12 cellular contexts compared by ENCODE assay signal in genomic region chr14:93044116-93044515, GRCh38.
DNase-seq lines count a peak whose midpoint lies in the region; ATAC-seq, FAIRE-seq and TF ChIP-seq lines count a peak whose summit lies in the region.
"Had no signal": no experiment of that assay in that cellular context is flagged by ENCODE, and none has a peak within 500 bp of the region (broad histone marks: within the 10 kb centered on the region; RNA-seq: fewer than 3 reads in every experiment).

No MANE protein-coding gene starts in this region.

- peaks cover 57% of the 10 kb centered on the region for H3K79me2 ChIP-seq in PC-3 (ENCODE audit: low read length)

- TF ChIP-seq POLR2A in A549 (IDR thresholded peaks at IDR 0.05; ENCODE audit: low read length): no peak
- TF ChIP-seq POLR2A in esophagus muscularis mucosa (IDR thresholded peaks at IDR 0.05; ENCODE audit: low read depth): no peak

- H3K9me3 ChIP-seq in A549: no peaks in the 10 kb centered on the region
- no peaks in the 10 kb centered on the region for H3K9me3 ChIP-seq in PC-3 (ENCODE audit: low read length)
- H3K9me3 ChIP-seq in esophagus muscularis mucosa: no peaks in the 10 kb centered on the region

- TF ChIP-seq RAD21 in A549 (conservative IDR thresholded peaks at IDR 0.05 in 1 of 2, IDR thresholded peaks at IDR 0.05 in 1 of 2): no peak

- no peaks in the 10 kb centered on the region for H4K20me1 ChIP-seq in PC-3 (ENCODE audit: low read length)

- H3F3A ChIP-seq in PC-3 (ENCODE audit: low read length, unreplicated experiment): peaks cover 3% of the 10 kb centered on the region

- TF ChIP-seq EP300 in A549 (IDR thresholded peaks at IDR 0.05): no peak
- no peak for TF ChIP-seq EP300 in esophagus muscularis mucosa (IDR thresholded peaks at IDR 0.05)

- TSS peak; percentile 92 for BruUV-seq in PC-3 (replicated peaks; lab: Mats Ljungman, UMichigan)

- H3K27me3 ChIP-seq in PC-3 (ENCODE audit: low read length): no peaks in the 10 kb centered on the region
- no peaks in the 10 kb centered on the region for H3K27me3 ChIP-seq in esophagus muscularis mucosa
- H3K27me3 ChIP-seq in rectal smooth muscle tissue (ENCODE audit: control insufficient read depth, insufficient read depth, low read length): no peaks in the 10 kb centered on the region

- H3K27ac ChIP-seq in A549: peak overlapping the region; percentile 88 to 95
- peak overlapping the region; percentile 100 for H3K27ac ChIP-seq in PC-3 (ENCODE audit: low read length)
- peak overlapping the region; percentile 86 to 93 (median 86) for H3K27ac ChIP-seq in esophagus muscularis mucosa (replicated peaks in 1 of 4)
- H3K27ac ChIP-seq in rectal smooth muscle tissue (ENCODE audit: low read depth, low read length): peak overlapping the region; percentile 28

- POLR2A ChIA-PET in A549 (lab: Yijun Ruan, JAX): interaction anchor here (1.0 kb wide), 1 partner anchor 11 kb away, joined by 3 read pairs; no protein-coding TSS in a partner anchor
- POLR2A ChIA-PET in PC-3 (lab: Charles Lee; ENCODE audit: unreplicated experiment): no interaction called here

- 73% methylated on average over 7 of the region's 7 CpGs for WGBS in A549 (ENCODE audit: missing lambda C conversion rate)
- WGBS in esophagus muscularis mucosa: 85% methylated on average over 7 of the region's 7 CpGs

- H3K36me3 ChIP-seq in PC-3 (ENCODE audit: low read depth, low read length) (no peaks in the 10 kb centered on the region), esophagus muscularis mucosa (no peaks in the 10 kb centered on the region), rectal smooth muscle tissue (ENCODE audit: control insufficient read depth, insufficient read depth, low read length) (no peaks in the 10 kb centered on the region)

- CTCF ChIA-PET in A549 (lab: Yijun Ruan, JAX): interaction anchor here (1.1 kb wide), 1 partner anchor 11 kb away, joined by 3 read pairs; no protein-coding TSS in a partner anchor
- CTCF ChIA-PET in PC-3 (lab: Charles Lee): interaction anchor here (0.5 to 0.7 kb wide), 2 partner anchors 62 to 98 kb away, joined by 6 to 9 read pairs; no protein-coding TSS in a partner anchor

- H2AFZ ChIP-seq in PC-3 (ENCODE audit: low read length): peak overlapping the region; percentile 10; the same call in 1 of the 2 replicates

- peak in 1 of 2 experiments; percentile 36 for DNase-seq in A549 (ENCODE audit: low read depth in 1 of 2, low spot score in 1 of 2)
- DNase-seq in PC-3: peak; percentile 79
- DNase-seq in esophagus muscularis mucosa (ENCODE audit: extremely low spot score): no peak
- no peak for DNase-seq in SHP77 treated with DMSO at 0.1 percent for 48 hours (lab: John Stamatoyannopoulos, UW)
- DNase-seq in cortex of kidney (lab: John Stamatoyannopoulos, UW): no peak
- no peak for DNase-seq in NCI-H524 (lab: John Stamatoyannopoulos, UW)
- DNase-seq: effector memory CD4-positive, alpha-beta T cell; NCI-H1105 treated with DMSO at 0.1 percent for 48 hours; posterior cingulate gyrus had no signal

- TF ChIP-seq CTCF in A549 (IDR thresholded peaks at IDR 0.05) (no peak), PC-3 (conservative IDR thresholded peaks at IDR 0.05; ENCODE audit: low read depth, low read length) (no peak), esophagus muscularis mucosa (IDR thresholded peaks at IDR 0.05) (no peak)

- FAIRE-seq in A549 (lab: Jason Lieb, UNC): no peak
- FAIRE-seq: G401.6 had no signal

- ATAC-seq in A549 (no peak), PC-3 (peak; percentile 22), GM18502 (IDR thresholded peaks at IDR 0.05; ENCODE audit: poor library complexity, unreplicated experiment) (no peak)

- intact Hi-C loops in PC-3 (cut with micrococcal nuclease) (loop anchor here (5.0 kb wide), 1 partner anchor 82 kb away; no protein-coding TSS in a partner anchor), esophagus muscularis mucosa (cut with DNase I) (no loop called here)

- H3K4me3 ChIP-seq in A549 (peak overlapping the region; percentile 18; the same call in 1 of the 3 replicates), PC-3 (ENCODE audit: low read length) (peak overlapping the region; percentile 50; the same call in 1 of the 2 replicates), esophagus muscularis mucosa (no peak overlapping the region), rectal smooth muscle tissue (ENCODE audit: low read length) (no peak overlapping the region)

- H3K4me2 ChIP-seq in A549: peak overlapping the region; percentile 79
- H3K4me2 ChIP-seq in PC-3 (ENCODE audit: low read length): peak overlapping the region; percentile 80

- H3K9me2 ChIP-seq in PC-3 (replicated peaks; ENCODE audit: low read length): no peaks in the 10 kb centered on the region

- H3K9ac ChIP-seq in PC-3 (ENCODE audit: low read length) (peak overlapping the region; percentile 93), rectal smooth muscle tissue (ENCODE audit: low read length) (no peak overlapping the region)

- H3K4me1 ChIP-seq in A549: peaks cover 86% of the 10 kb centered on the region
- peaks cover 76% of the 10 kb centered on the region for H3K4me1 ChIP-seq in PC-3 (ENCODE audit: insufficient read depth, low read length)
- peaks cover 92 to 100% (median 98%) of the 10 kb centered on the region in 4 donors for H3K4me1 ChIP-seq in esophagus muscularis mucosa
- H3K4me1 ChIP-seq in rectal smooth muscle tissue (ENCODE audit: control insufficient read depth, insufficient read depth, low read length): peaks cover 26% of the 10 kb centered on the region

TF ChIP-seq in A549, 52 proteins besides CTCF, POLR2A, EP300 and RAD21:
- TF ChIP-seq GATA3 (IDR thresholded peaks at IDR 0.05; ENCODE audit: borderline replicate concordance) (no peak), FOSL2 (IDR thresholded peaks at IDR 0.05) (no peak), FOSL2 (CRISPR knock-in tag; IDR thresholded peaks at IDR 0.05) (peak; percentile 31; the same call in 1 of the 2 replicates)

Comparison
In these comparisons a context has a peak if more than half of its experiments do, and no peak if none do; other contexts are left out.
1. H3K27ac ChIP-seq: peak in every context shown above with its lines; median percentile 100 in PC-3; 92 in A549; 86 in esophagus muscularis mucosa; 28 in rectal smooth muscle tissue.
2. H3K4me3 ChIP-seq: peak in A549 (single experiment) and PC-3 (single experiment); none in esophagus muscularis mucosa (0 of 4) and rectal smooth muscle tissue (single experiment).